22 cellular contexts compared by ENCODE assay signal in the genomic region with DNA sequence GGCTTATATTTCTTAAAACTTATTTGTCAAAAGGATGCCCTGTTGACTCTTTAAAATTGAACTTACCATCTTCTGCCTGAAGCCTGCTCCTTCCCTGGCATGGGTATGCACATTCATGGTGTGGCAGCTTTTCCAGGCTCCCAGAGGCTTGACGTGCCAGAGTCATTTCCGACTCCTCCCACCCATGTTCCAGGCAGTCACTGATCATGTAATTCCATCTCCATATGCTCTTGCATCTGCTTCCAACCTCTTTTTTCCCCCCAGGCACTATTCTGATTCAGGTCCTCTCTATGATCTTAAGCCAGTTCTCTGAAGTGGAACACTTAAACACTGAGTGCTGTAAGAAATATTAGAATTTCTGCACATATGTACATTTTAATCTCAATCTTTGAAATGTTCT.
A peak's percentile ranks its signal among the peaks of the same experiment; 100 is the strongest.
DNase-seq lines count a peak whose midpoint lies in the region; ATAC-seq, FAIRE-seq and TF ChIP-seq lines count a peak whose summit lies in the region.
"Had no signal": no experiment of that assay in that cellular context is flagged by ENCODE, and none has a peak within 500 bp of the region (broad histone marks: within the 10 kb centered on the region; RNA-seq: fewer than 3 reads in every experiment).

No MANE protein-coding gene starts in this region.

- H3K4me1 ChIP-seq in pancreas (no peaks in the 10 kb centered on the region), PC-9 (replicated peaks; ENCODE audit: insufficient read depth) (no peaks in the 10 kb centered on the region), heart right ventricle (no peaks in the 10 kb centered on the region)
- H3K4me1 ChIP-seq: esophagus squamous epithelium, uterus had no signal

- H3K27ac ChIP-seq in pancreas, result no peak overlapping the region
- no peak overlapping the region for H3K27ac ChIP-seq in PC-9
- H3K27ac ChIP-seq in heart right ventricle, result no peak overlapping the region
- H3K27ac ChIP-seq: esophagus squamous epithelium, hepatocyte, uterus had no signal

- WGBS in pancreas, 2 donors, result 52 to 58% methylated on average over 2 of the region's 2 CpGs
- WGBS in heart right ventricle, 2 donors, result 63 to 77% methylated on average over 2 of the region's 2 CpGs

- H2AFZ ChIP-seq in PC-9, result no peak overlapping the region
- H2AFZ ChIP-seq: hepatocyte had no signal

- no peak overlapping the region for H3K4me2 ChIP-seq in PC-9
- H3K4me2 ChIP-seq: hepatocyte, smooth muscle cell had no signal

- CTCF ChIA-PET in PC-9 (lab: Charles Lee), result no interaction called here

- H3K9me2 ChIP-seq in PC-9 (ENCODE audit: insufficient read depth), result no peaks in the 10 kb centered on the region

- TF ChIP-seq CTCF in AG10803 (conservative IDR thresholded peaks at IDR 0.05; ENCODE audit: low read length) (no peak), pancreas (IDR thresholded peaks at IDR 0.05) (no peak), PC-9 (conservative IDR thresholded peaks at IDR 0.05) (no peak), heart right ventricle (IDR thresholded peaks at IDR 0.05) (no peak)

- no peaks in the 10 kb centered on the region for H3F3A ChIP-seq in PC-9 (ENCODE audit: insufficient read depth, low read depth)

- H3K79me2 ChIP-seq in PC-9 (ENCODE audit: low read depth), result no peaks in the 10 kb centered on the region
- H3K79me2 ChIP-seq: hepatocyte had no signal

- BruUV-seq in PC-9 (replicated peaks; lab: Mats Ljungman, UMichigan), result no TSS peak

- FAIRE-seq in pancreas (lab: Jason Lieb, UNC), result no peak
- FAIRE-seq: GM12892, islet of Langerhans had no signal

- POLR2A ChIA-PET in PC-9 (lab: Charles Lee; ENCODE audit: unreplicated experiment), result no interaction called here

- intact Hi-C loops in pancreas (cut with DNase I), result no loop called here
- intact Hi-C loops in PC-9 (cut with micrococcal nuclease; ENCODE audit: unreplicated experiment), result no loop called here
- intact Hi-C loops in heart right ventricle (cut with DNase I), result no loop called here

- H3K27me3 ChIP-seq in pancreas (no peaks in the 10 kb centered on the region), PC-9 (ENCODE audit: insufficient read depth, low read depth) (no peaks in the 10 kb centered on the region), heart right ventricle (no peaks in the 10 kb centered on the region)
- H3K27me3 ChIP-seq: hepatocyte, uterus had no signal

- DNase-seq in AG10803 (ENCODE audit: low read depth) (peak; percentile 41), ELR (ENCODE audit: low read depth) (peak; percentile 85), RPMI7951 (ENCODE audit: low read depth) (peak; percentile 97), fibroblast of gingiva (ENCODE audit: low read depth) (peak; percentile 50), pancreas (no peak), PC-9 (no peak), heart right ventricle (no peak)
- DNase-seq in activated CD8-positive, alpha-beta memory T cell treated with anti-CD3 and anti-CD28 coated beads, Interleukin-2, amount 50 U/mL, for 4 hours, result no peak
- DNase-seq: caudate nucleus; COR-L47; esophagus squamous epithelium; GF-D8; NCI-H146; SIG-M5; stimulated activated CD4-positive, alpha-beta T cell treated with anti-CD3 and anti-CD28 coated beads, Interleukin-4, amount 100 ng/mL, for 24 hours; substantia nigra; uterus had no signal

- no peaks in the 10 kb centered on the region for H3K9me3 ChIP-seq in pancreas
- H3K9me3 ChIP-seq in PC-9 (ENCODE audit: insufficient read depth, low read depth), result no peaks in the 10 kb centered on the region
- H3K9me3 ChIP-seq in heart right ventricle, result peaks cover 0 to 4% (median 0%) of the 10 kb centered on the region in 11 donors
- H3K9me3 ChIP-seq: esophagus squamous epithelium, uterus had no signal

- H3K36me3 ChIP-seq in pancreas, result no peaks in the 10 kb centered on the region
- no peaks in the 10 kb centered on the region for H3K36me3 ChIP-seq in PC-9 (ENCODE audit: low read depth)
- H3K36me3 ChIP-seq in heart right ventricle, result no peaks in the 10 kb centered on the region
- H3K36me3 ChIP-seq: esophagus squamous epithelium, uterus had no signal

- ATAC-seq in pancreas (no peak), heart right ventricle (no peak)
- ATAC-seq: natural killer cell treated with Interleukin-12 subunit alpha and Interleukin-12 subunit beta and Interleukin-15 and Interleukin-18, amount 100 ng/mL, for 72 hours had no signal

- no peaks in the 10 kb centered on the region for H4K20me1 ChIP-seq in PC-9 (ENCODE audit: insufficient read depth)

- H3K4me3 ChIP-seq in AG10803 (ENCODE audit: low read length), result no peak overlapping the region
- no peak overlapping the region for H3K4me3 ChIP-seq in pancreas
- H3K4me3 ChIP-seq in PC-9, result no peak overlapping the region
- H3K4me3 ChIP-seq in heart right ventricle, result no peak overlapping the region
- H3K4me3 ChIP-seq: esophagus squamous epithelium, hepatocyte, smooth muscle cell, uterus had no signal

Comparison
In these comparisons a context has a peak if more than half of its experiments do, and no peak if none do; other contexts are left out.
1. DNase-seq: peak in AG10803 (single experiment), ELR (single experiment), RPMI7951 (single experiment) and fibroblast of gingiva (single experiment); none in pancreas (0 of 6), PC-9 (0 of 2), heart right ventricle (0 of 2) and activated CD8-positive, alpha-beta memory T cell treated with anti-CD3 and anti-CD28 coated beads, Interleukin-2, amount 50 U/mL, for 4 hours (single experiment).